Comparison of ENCODE assay signal across 24 cellular contexts in the genomic region with DNA sequence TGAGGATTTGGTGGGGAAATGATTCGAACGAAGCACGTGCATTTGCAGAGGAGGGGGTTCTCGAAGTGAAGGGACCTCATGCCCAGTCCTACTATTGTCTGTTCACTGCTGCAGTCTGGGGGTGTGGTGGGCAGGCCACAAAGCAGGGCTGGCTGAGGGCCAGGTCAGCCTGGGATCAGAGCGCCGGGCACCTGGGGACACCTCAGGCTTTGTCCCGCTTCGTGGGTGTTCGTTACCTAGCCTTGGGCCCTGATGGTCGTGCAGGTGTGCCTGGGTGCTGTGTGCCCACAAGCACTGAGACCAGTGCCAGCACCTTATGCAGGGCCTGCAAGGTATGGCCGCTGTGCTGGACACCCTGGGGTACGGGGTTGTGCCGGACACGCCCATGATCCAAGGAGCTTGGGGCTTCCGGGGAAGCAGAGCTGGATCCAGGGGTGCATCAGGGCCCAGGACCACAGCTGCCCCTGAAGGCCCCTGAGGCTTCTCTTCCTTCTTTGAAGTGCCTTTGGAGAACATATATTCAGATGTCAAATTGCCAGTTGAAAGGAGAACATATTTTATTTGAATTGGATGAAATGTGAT.
"Had no signal": no experiment of that assay in that cellular context is flagged by ENCODE, and none has a peak within 500 bp of the region (broad histone marks: within the 10 kb centered on the region; RNA-seq: fewer than 3 reads in every experiment).

No MANE protein-coding gene starts in this region.

- H3K27ac Mint-ChIP-seq: activated CD8-positive, alpha-beta T cell treated with anti-CD3 and anti-CD28 coated beads, Interleukin-2, amount 10 ng/mL, durations not matched to agents 7 days and 5 days; activated naive CD8-positive, alpha-beta T cell treated with anti-CD3 and anti-CD28 coated beads, Interleukin-2, amount 50 U/mL, for 24 hours; activated T-helper 1 cell treated with anti-CD3 and anti-CD28 coated beads, Interleukin-12 subunit alpha, Interleukin-12 subunit beta, Interleukin-2, Interleukin-4 antibody, amounts not matched to agents 30 ng/mL and 10 ng/mL and 1 ng/mL, durations not matched to agents 14 hours and 24 hours and 36 hours; natural killer cell treated with Interleukin-12 subunit alpha and Interleukin-12 subunit beta and Interleukin-15 and Interleukin-18, amount 100 ng/mL, for 72 hours had no signal

- H3K4me3 ChIP-seq: gastrocnemius medialis, spleen, tibial nerve had no signal

- H3K27me3 ChIP-seq: tibial nerve had no signal

- H3K27me3 Mint-ChIP-seq: brain had no signal

- H3K4me1 Mint-ChIP-seq: activated naive CD8-positive, alpha-beta T cell treated with anti-CD3 and anti-CD28 coated beads, Interleukin-2, amount 50 U/mL, for 24 hours had no signal

- ATAC-seq: activated CD8-positive, alpha-beta T cell treated with anti-CD3 and anti-CD28 coated beads, Interleukin-2, amount 10 ng/mL, durations not matched to agents 7 days and 5 days; activated naive CD8-positive, alpha-beta T cell treated with anti-CD3 and anti-CD28 coated beads, Interleukin-2, amount 50 U/mL, for 24 hours; esophagus mucosa; gastrocnemius medialis; left ventricle myocardium superior; natural killer cell treated with Interleukin-12 subunit alpha and Interleukin-12 subunit beta and Interleukin-15 and Interleukin-18, amount 100 ng/mL, for 72 hours; sciatic nerve; stimulated activated naive CD8-positive, alpha-beta T cell treated with anti-CD3 and anti-CD28 coated beads, Interleukin-15, Interleukin-2, amounts not matched to agents 100 U/mL and 50 U/mL, for 24 hours had no signal

- H3K9me3 ChIP-seq: gastrocnemius medialis, spleen, tibial nerve had no signal

- H3K4me1 ChIP-seq: gastrocnemius medialis, parathyroid adenoma had no signal

- H3K36me3 ChIP-seq: gastrocnemius medialis, spleen had no signal

- H3K4me3 Mint-ChIP-seq: activated CD8-positive, alpha-beta T cell treated with anti-CD3 and anti-CD28 coated beads, Interleukin-2, amount 10 ng/mL, durations not matched to agents 7 days and 5 days; activated naive CD8-positive, alpha-beta T cell treated with anti-CD3 and anti-CD28 coated beads, Interleukin-2, amount 50 U/mL, for 24 hours; activated T-helper 1 cell treated with anti-CD3 and anti-CD28 coated beads, Interleukin-12 subunit alpha, Interleukin-12 subunit beta, Interleukin-2, Interleukin-4 antibody, amounts not matched to agents 30 ng/mL and 10 ng/mL and 1 ng/mL, durations not matched to agents 14 hours and 24 hours and 36 hours; brain; natural killer cell treated with Interleukin-12 subunit alpha and Interleukin-12 subunit beta and Interleukin-15 and Interleukin-18, amount 100 ng/mL, for 72 hours had no signal

- H3K9ac ChIP-seq: parathyroid adenoma had no signal

- H3K27ac ChIP-seq: gastrocnemius medialis, parathyroid adenoma, spleen, tibial nerve had no signal

- H3K36me3 Mint-ChIP-seq: brain; natural killer cell treated with Interleukin-12 subunit alpha and Interleukin-12 subunit beta and Interleukin-15 and Interleukin-18, amount 100 ng/mL, for 72 hours had no signal

- H3K9me3 Mint-ChIP-seq: activated naive CD8-positive, alpha-beta T cell treated with anti-CD3 and anti-CD28 coated beads, Interleukin-2, amount 50 U/mL, for 24 hours; activated T-helper 1 cell treated with anti-CD3 and anti-CD28 coated beads, Interleukin-12 subunit alpha, Interleukin-12 subunit beta, Interleukin-2, Interleukin-4 antibody, amounts not matched to agents 30 ng/mL and 10 ng/mL and 1 ng/mL, durations not matched to agents 14 hours and 24 hours and 36 hours; brain; natural killer cell treated with Interleukin-12 subunit alpha and Interleukin-12 subunit beta and Interleukin-15 and Interleukin-18, amount 100 ng/mL, for 72 hours had no signal

- DNase-seq: activated CD4-positive, alpha-beta T cell treated with anti-CD3 and anti-CD28 coated beads, Interleukin-2, amount 50 U/mL, for 1 hour; activated CD4-positive, CD25-positive, alpha-beta regulatory T cell treated with anti-CD3 and anti-CD28 coated beads, Interleukin-2, amount 50 U/mL, for 72 hours; activated CD8-positive, alpha-beta T cell treated with anti-CD3 and anti-CD28 coated beads, Interleukin-2, amount 10 ng/mL, durations not matched to agents 7 days and 5 days; activated gamma-delta T cell; activated naive CD4-positive, alpha-beta T cell treated with anti-CD3 and anti-CD28 coated beads, Interleukin-2, amount 50 U/mL, for 16 hours; activated naive CD8-positive, alpha-beta T cell treated with anti-CD3 and anti-CD28 coated beads, Interleukin-2, amount 50 U/mL, for 24 hours; anterior cingulate cortex; caudate nucleus; dermis blood vessel endothelial cell; effector CD8-positive, alpha-beta T cell; gastrocnemius medialis; left ventricle myocardium superior; mammary epithelial cell; spleen; stimulated activated CD4-positive, alpha-beta T cell treated with anti-CD3 and anti-CD28 coated beads, Interleukin-4, amount 100 ng/mL, for 24 hours; stimulated activated naive CD8-positive, alpha-beta T cell treated with anti-CD3 and anti-CD28 coated beads, Interleukin-15, Interleukin-2, amounts not matched to agents 100 U/mL and 50 U/mL, for 24 hours; T-helper 2 cell had no signal
